16 cellular contexts compared by ENCODE assay signal in the genomic region with DNA sequence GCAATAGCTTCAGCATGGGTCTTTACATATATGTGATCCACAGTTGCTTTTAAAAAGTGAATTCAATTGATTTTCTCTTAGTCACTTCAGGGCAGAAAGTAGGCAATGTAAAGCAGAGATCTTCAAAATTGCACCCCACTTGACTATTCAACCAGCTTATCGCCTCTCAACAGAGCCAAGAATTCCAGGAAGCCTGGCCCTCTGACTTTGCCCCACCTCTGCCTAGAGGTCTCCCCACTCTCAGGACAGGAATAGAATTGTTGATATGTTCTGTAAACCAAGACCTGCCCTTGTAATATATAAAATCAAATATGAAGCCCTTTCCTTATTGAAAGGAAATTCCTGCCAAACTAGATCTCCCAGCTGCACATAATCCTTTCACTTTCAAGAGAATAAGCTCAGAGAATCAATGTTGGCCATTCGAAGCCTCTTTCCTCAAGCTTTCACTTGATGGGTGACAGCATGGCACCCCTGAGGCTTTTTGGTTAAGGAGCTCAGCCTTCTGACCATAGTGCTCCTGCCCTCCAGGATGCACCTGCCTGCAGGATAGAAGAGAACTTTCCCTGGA.
"Had no signal": no experiment of that assay in that cellular context is flagged by ENCODE, and none has a peak within 500 bp of the region (broad histone marks: within the 10 kb centered on the region; RNA-seq: fewer than 3 reads in every experiment).

No MANE protein-coding gene starts in this region.

- H3K27ac ChIP-seq: brain microvascular endothelial cell, epithelial cell of prostate, hepatocyte, left ventricle myocardium inferior had no signal

- H3K36me3 ChIP-seq: brain microvascular endothelial cell, left ventricle myocardium inferior had no signal

- ATAC-seq: activated CD4-positive, CD25-positive, alpha-beta regulatory T cell treated with anti-CD3 and anti-CD28 coated beads, Interleukin-2, amount 50 U/mL, for 24 hours; natural killer cell treated with Interleukin-12 subunit alpha and Interleukin-12 subunit beta and Interleukin-15 and Interleukin-18, amount 100 ng/mL, for 72 hours; stimulated activated memory B cell treated with anti-CD40 and anti-IgM and Interleukin-4, amounts not matched to agents 10 μg/mL and 1 μg/mL and 100 μg/mL, for 72 hours; T-helper 17 cell had no signal

- H3K9me3 ChIP-seq: left ventricle myocardium inferior had no signal

- H3K4me3 ChIP-seq: hepatocyte, left ventricle myocardium inferior had no signal

- H3K27me3 ChIP-seq: brain microvascular endothelial cell, hepatocyte had no signal

- DNase-seq: activated CD4-positive, alpha-beta T cell treated with anti-CD3 and anti-CD28 coated beads, Interleukin-2, amount 50 U/mL, for 4 hours; activated naive CD4-positive, alpha-beta T cell; activated T-cell treated with anti-CD3 and anti-CD28 coated beads for 4 hours; anterior cingulate cortex; brain microvascular endothelial cell; effector memory CD4-positive, alpha-beta T cell; islet precursor cell; left ventricle myocardium inferior; mesenchymal stem cell; stimulated activated CD4-positive, alpha-beta T cell treated with anti-CD3 and anti-CD28 coated beads, Interleukin-2, amount 100 ng/mL, for 48 hours; T-helper 17 cell had no signal
